8 cellular contexts compared by ENCODE assay signal in the genomic region with DNA sequence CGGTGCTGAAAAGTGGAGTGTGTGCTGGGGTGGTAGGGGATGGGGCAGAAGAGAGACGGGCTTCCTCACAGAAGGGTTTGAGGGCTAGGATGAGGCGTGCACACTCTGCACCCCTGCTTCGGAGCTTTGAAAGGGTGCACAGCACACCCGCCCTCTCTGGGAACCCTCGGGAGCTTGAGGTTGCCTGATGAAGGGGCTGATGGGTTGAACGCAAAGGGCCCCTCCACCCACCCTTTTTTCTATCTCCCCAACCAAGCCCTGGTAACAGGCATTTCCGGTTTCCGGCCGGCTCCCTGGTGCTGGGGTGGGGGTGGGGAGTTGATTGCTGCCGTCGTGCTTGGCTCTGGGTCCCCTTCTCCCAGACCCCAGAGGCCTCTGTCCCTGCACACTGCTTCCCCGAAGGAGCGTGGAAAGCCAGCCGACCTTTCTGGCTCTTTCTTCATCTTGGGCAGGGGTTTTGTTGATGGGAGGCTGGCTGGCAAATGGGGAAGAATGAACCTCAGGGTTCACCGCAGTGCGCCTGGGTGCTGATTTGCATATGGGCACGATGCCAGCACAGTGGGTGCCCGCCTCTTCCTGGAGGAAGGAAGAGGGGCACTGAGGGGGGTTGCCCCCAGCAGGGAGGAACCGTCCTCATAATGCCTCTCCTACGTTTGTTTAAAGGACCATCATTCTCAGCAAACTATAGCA. TPM values are rescaled to one million over a fixed set of nuclear protein-coding genes. Genes with fewer than 3 reads are reported as not detected.
DNase-seq lines count a peak whose midpoint lies in the region; ATAC-seq and TF ChIP-seq lines count a peak whose summit lies in the region.

No MANE protein-coding gene starts in this region.

- POLR2A ChIA-PET in activated CD4-positive, alpha-beta T cell treated with anti-CD3 and anti-CD28 coated beads, Interleukin-2, amount 10 ng/mL, durations not matched to agents 7 days and 5 days (lab: Charles Lee), result interaction anchor here (0.6 to 1.0 kb wide), 2 partner anchors 26 to 29 kb away, joined by 4 to 6 read pairs; a partner anchor contains a TSS

- H3K27me3 ChIP-seq in dorsolateral prefrontal cortex (peaks cover 0 to 47% (median 22%) of the 10 kb centered on the region in 45 donors), mucosa of rectum (ENCODE audit: control insufficient read depth in 2 of 2, insufficient read depth in 2 of 2, low read length in 2 of 2) (no peaks in the 10 kb centered on the region)

- H3K27ac ChIP-seq in dorsolateral prefrontal cortex (peak overlapping the region in 6 of 59 donors; percentile 17 to 65 (median 30)), mucosa of rectum (ENCODE audit: low read depth in 2 of 2, low read length in 2 of 2) (peak overlapping the region; percentile 12 to 77)

- intact Hi-C loops in dorsolateral prefrontal cortex (cut with DNase I), result no loop called here

- DNase-seq in AG10803 (ENCODE audit: low read depth), result no peak
- peak; percentile 92 for DNase-seq in NAMALWA (ENCODE audit: low spot score)
- peak; percentile 90 for DNase-seq in activated CD4-positive, alpha-beta T cell treated with anti-CD3 and anti-CD28 coated beads, Interleukin-2, amount 10 ng/mL, durations not matched to agents 7 days and 5 days
- DNase-seq in dorsolateral prefrontal cortex, result peak in 6 of 10 donors; percentile 15 to 47 (median 35)
- DNase-seq in NCI-H1092 treated with DMSO at 0.1 percent for 48 hours (lab: John Stamatoyannopoulos, UW), result no peak

- H3K4me3 ChIP-seq in AG10803 (ENCODE audit: low read length) (peak overlapping the region; percentile 13), dorsolateral prefrontal cortex (peak overlapping the region in 19 of 59 donors; percentile 2 to 39 (median 16)), mucosa of rectum (ENCODE audit: low read length in 2 of 2) (peak overlapping the region; percentile 34 to 71)

- CTCF ChIA-PET in activated CD4-positive, alpha-beta T cell treated with anti-CD3 and anti-CD28 coated beads, Interleukin-2, amount 10 ng/mL, durations not matched to agents 7 days and 5 days (lab: Charles Lee), result interaction anchor here (0.7 to 5.4 kb wide), 7 partner anchors 12 to 63 kb away, joined by 3 to 26 read pairs (median 3); a partner anchor contains a TSS

- peaks cover 0 to 3% of the 10 kb centered on the region in 2 donors for H3K4me1 ChIP-seq in mucosa of rectum (ENCODE audit: control insufficient read depth in 2 of 2, insufficient read depth in 2 of 2, low read length in 2 of 2)

- ATAC-seq in GM19397 (IDR thresholded peaks at IDR 0.05; ENCODE audit: unreplicated experiment), result peak; percentile 58
- ATAC-seq in stimulated activated memory B cell treated with anti-CD40 and anti-IgM and Interleukin-4, amounts not matched to agents 10 μg/mL and 1 μg/mL and 100 μg/mL, for 72 hours, result peak; percentile 85

- peaks cover 3% of the 10 kb centered on the region for H3K9me3 Mint-ChIP-seq in activated CD4-positive, alpha-beta T cell treated with anti-CD3 and anti-CD28 coated beads, Interleukin-2, amount 10 ng/mL, durations not matched to agents 7 days and 5 days
- H3K9me3 Mint-ChIP-seq in stimulated activated memory B cell treated with anti-CD40 and anti-IgM and Interleukin-4, amounts not matched to agents 10 μg/mL and 1 μg/mL and 100 μg/mL, for 72 hours, result no peaks in the 10 kb centered on the region

- peak overlapping the region in 1 of 2 donors; percentile 38 for H3K9ac ChIP-seq in mucosa of rectum (ENCODE audit: low read depth in 1 of 2, low read length in 2 of 2)

- H3K36me3 ChIP-seq in mucosa of rectum (ENCODE audit: control insufficient read depth in 2 of 2, insufficient read depth in 2 of 2, low read length in 2 of 2), result no peaks in the 10 kb centered on the region

- H3K27me3 Mint-ChIP-seq in activated CD4-positive, alpha-beta T cell treated with anti-CD3 and anti-CD28 coated beads, Interleukin-2, amount 10 ng/mL, durations not matched to agents 7 days and 5 days, result no peaks in the 10 kb centered on the region
- H3K27me3 Mint-ChIP-seq in stimulated activated memory B cell treated with anti-CD40 and anti-IgM and Interleukin-4, amounts not matched to agents 10 μg/mL and 1 μg/mL and 100 μg/mL, for 72 hours, result no peaks in the 10 kb centered on the region

- H3K4me3 Mint-ChIP-seq in activated CD4-positive, alpha-beta T cell treated with anti-CD3 and anti-CD28 coated beads, Interleukin-2, amount 10 ng/mL, durations not matched to agents 7 days and 5 days, result peak overlapping the region; percentile 70
- peak overlapping the region; percentile 83 for H3K4me3 Mint-ChIP-seq in stimulated activated memory B cell treated with anti-CD40 and anti-IgM and Interleukin-4, amounts not matched to agents 10 μg/mL and 1 μg/mL and 100 μg/mL, for 72 hours

- H3K27ac Mint-ChIP-seq in activated CD4-positive, alpha-beta T cell treated with anti-CD3 and anti-CD28 coated beads, Interleukin-2, amount 10 ng/mL, durations not matched to agents 7 days and 5 days, result peak overlapping the region; percentile 89
- H3K27ac Mint-ChIP-seq in stimulated activated memory B cell treated with anti-CD40 and anti-IgM and Interleukin-4, amounts not matched to agents 10 μg/mL and 1 μg/mL and 100 μg/mL, for 72 hours, result peak overlapping the region; percentile 95

- TF ChIP-seq CTCF in AG10803 (conservative IDR thresholded peaks at IDR 0.05; ENCODE audit: low read length), result no peak
- TF ChIP-seq CTCF in dorsolateral prefrontal cortex (IDR thresholded peaks at IDR 0.05 in 54 of 56, conservative IDR thresholded peaks at IDR 0.05 in 2 of 56; ENCODE audit: low read depth in 1 of 56, partially characterized antibody in 56 of 56), result no peak

- H3K4me1 Mint-ChIP-seq in activated CD4-positive, alpha-beta T cell treated with anti-CD3 and anti-CD28 coated beads, Interleukin-2, amount 10 ng/mL, durations not matched to agents 7 days and 5 days, result peaks cover 61% of the 10 kb centered on the region
- H3K4me1 Mint-ChIP-seq in stimulated activated memory B cell treated with anti-CD40 and anti-IgM and Interleukin-4, amounts not matched to agents 10 μg/mL and 1 μg/mL and 100 μg/mL, for 72 hours, result peaks cover 71% of the 10 kb centered on the region

- no peaks in the 10 kb centered on the region for H3K9me3 ChIP-seq in mucosa of rectum (ENCODE audit: control insufficient read depth in 2 of 2, low read length in 2 of 2)

- H3K36me3 Mint-ChIP-seq in activated CD4-positive, alpha-beta T cell treated with anti-CD3 and anti-CD28 coated beads, Interleukin-2, amount 10 ng/mL, durations not matched to agents 7 days and 5 days (ENCODE audit: low read depth), result peaks cover 37% of the 10 kb centered on the region
- H3K36me3 Mint-ChIP-seq in stimulated activated memory B cell treated with anti-CD40 and anti-IgM and Interleukin-4, amounts not matched to agents 10 μg/mL and 1 μg/mL and 100 μg/mL, for 72 hours, result peaks cover 9% of the 10 kb centered on the region

RNA-seq across cellular contexts. Expression of a gene that starts 29.0 kb away (rescaled TPM):
- total RNA-seq in activated CD4-positive, alpha-beta T cell treated with anti-CD3 and anti-CD28 coated beads, Interleukin-2, amount 10 ng/mL, durations not matched to agents 7 days and 5 days, result 100 to 1,000 TPM; 123 to 132 TPM
- 10 to 100 TPM in 7 of 120 experiments, 1 to 10 TPM in 113; 1.7 to 13.0 (median 5.0) TPM for total RNA-seq in dorsolateral prefrontal cortex

RNA-seq across cellular contexts. Expression of a gene that starts 34.3 kb away (rescaled TPM):
- 10 to 100 TPM; 31.5 to 35.2 TPM for total RNA-seq in activated CD4-positive, alpha-beta T cell treated with anti-CD3 and anti-CD28 coated beads, Interleukin-2, amount 10 ng/mL, durations not matched to agents 7 days and 5 days
- 1 to 10 TPM in 1 of 120 experiments, under 1 TPM in 6, not detected in 113; 0.18 to 1.4 (median 0.38) TPM for total RNA-seq in dorsolateral prefrontal cortex

Comparison
In these comparisons a context has a peak if more than half of its experiments do, and no peak if none do; other contexts are left out.
1. DNase-seq: peak in NAMALWA (single experiment), activated CD4-positive, alpha-beta T cell treated with anti-CD3 and anti-CD28 coated beads, Interleukin-2, amount 10 ng/mL, durations not matched to agents 7 days and 5 days (single experiment) and dorsolateral prefrontal cortex (6 of 10); none in AG10803 (single experiment) and NCI-H1092 treated with DMSO at 0.1 percent for 48 hours (single experiment).
2. RNA of a gene that starts 29.0 kb away (total RNA-seq): 123 to 132 TPM in activated CD4-positive, alpha-beta T cell treated with anti-CD3 and anti-CD28 coated beads, Interleukin-2, amount 10 ng/mL, durations not matched to agents 7 days and 5 days; 1.7 to 13.0 TPM in dorsolateral prefrontal cortex; every median in the first group is over 4 times any median in the second.
3. RNA of a gene that starts 34.3 kb away (total RNA-seq): 31.5 to 35.2 TPM in activated CD4-positive, alpha-beta T cell treated with anti-CD3 and anti-CD28 coated beads, Interleukin-2, amount 10 ng/mL, durations not matched to agents 7 days and 5 days; 0.18 to 1.4 TPM in dorsolateral prefrontal cortex; every median in the first group is over 10 times any median in the second.